11 cellular contexts compared by ENCODE assay signal in the genomic region with DNA sequence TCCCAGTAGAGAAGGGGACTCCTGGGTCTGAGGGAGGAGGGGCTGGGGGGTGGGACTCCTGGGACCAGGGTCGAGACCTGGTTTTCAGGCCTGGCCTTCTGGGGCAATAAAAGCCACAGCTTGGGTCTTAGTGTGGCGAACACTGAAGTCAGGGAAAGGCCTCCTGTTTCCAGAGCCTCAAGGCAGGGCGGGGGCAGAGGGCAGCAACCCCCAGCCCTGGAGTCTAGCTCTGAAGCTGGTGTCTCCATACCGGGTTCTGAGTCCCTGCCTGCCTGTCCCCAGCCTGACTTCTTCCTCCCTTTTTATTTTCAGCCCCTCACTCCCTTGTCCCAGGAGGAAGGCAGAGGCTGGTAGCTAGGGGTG. TPM values are rescaled to one million over a fixed set of nuclear protein-coding genes. Genes with fewer than 3 reads are reported as not detected.
DNase-seq lines count a peak whose midpoint lies in the region; TF ChIP-seq lines count a peak whose summit lies in the region.
"Had no signal": no experiment of that assay in that cellular context is flagged by ENCODE, and none has a peak within 500 bp of the region (broad histone marks: within the 10 kb centered on the region; RNA-seq: fewer than 3 reads in every experiment).

No MANE protein-coding gene starts in this region.

- peaks cover 78% of the 10 kb centered on the region for H3K4me1 ChIP-seq in BLaER1
- peaks cover 22% of the 10 kb centered on the region for H3K4me1 ChIP-seq in HUES48 (ENCODE audit: control insufficient read depth, insufficient read depth, low read length)
- H3K4me1 ChIP-seq: prostate gland had no signal

- peaks cover 6% of the 10 kb centered on the region; the same call in 1 of the 2 replicates for H4K20me1 ChIP-seq in BLaER1

- H3K9me3 Mint-ChIP-seq in MCF 10A (ENCODE audit: unreplicated experiment), result no peaks in the 10 kb centered on the region
- H3K9me3 Mint-ChIP-seq in nephron, result no peaks in the 10 kb centered on the region

- peak overlapping the region; percentile 59 for H3K27ac ChIP-seq in BLaER1
- H3K27ac ChIP-seq in HUES48 (ENCODE audit: low read depth, low read length), result no peak overlapping the region
- H3K27ac ChIP-seq: heart left ventricle, lower lobe of right lung, prostate gland had no signal

- CTCF ChIA-PET in MCF 10A (lab: Yijun Ruan, JAX), result interaction anchor here (0.5 to 1.4 kb wide), 3 partner anchors 12 to 1287 kb away, joined by 3 to 4 read pairs (median 3); no protein-coding TSS in a partner anchor

- DNase-seq in MCF 10A (ENCODE audit: unreplicated experiment) (no peak), A172 (ENCODE audit: low spot score) (no peak), cerebellar nuclear complex (lab: John Stamatoyannopoulos, UW) (no peak), NCI-H1105 (lab: John Stamatoyannopoulos, UW) (no peak), NCI-H2029 (lab: John Stamatoyannopoulos, UW) (no peak)
- DNase-seq: heart left ventricle, lower lobe of right lung had no signal

- H3K4me3 Mint-ChIP-seq in MCF 10A (ENCODE audit: unreplicated experiment) (no peak overlapping the region), nephron (peak overlapping the region; percentile 85)

- intact Hi-C loops in MCF 10A (cut with micrococcal nuclease), result loop anchor here (5.0 kb wide), 2 partner anchors 61 to 94 kb away; no protein-coding TSS in a partner anchor

- peak overlapping the region; percentile 99 for H3K4me2 ChIP-seq in BLaER1

- POLR2A ChIA-PET in MCF 10A (lab: Yijun Ruan, JAX), result interaction anchor here (0.6 to 1.5 kb wide), 3 partner anchors 52 to 94 kb away, joined by 3 to 4 read pairs (median 4); no protein-coding TSS in a partner anchor

- TF ChIP-seq CTCF in MCF 10A (IDR thresholded peaks at IDR 0.05; ENCODE audit: unreplicated experiment) (no peak), nephron (IDR thresholded peaks at IDR 0.05; ENCODE audit: unreplicated experiment in 3 of 3) (no peak)

- H3K27me3 Mint-ChIP-seq in MCF 10A (ENCODE audit: insufficient read depth, unreplicated experiment) (peaks cover 22% of the 10 kb centered on the region), nephron (ENCODE audit: low read depth) (peaks cover 32% of the 10 kb centered on the region)

- peaks cover 51% of the 10 kb centered on the region for H3K27me3 ChIP-seq in BLaER1
- peaks cover 57% of the 10 kb centered on the region for H3K27me3 ChIP-seq in HUES48 (ENCODE audit: control insufficient read depth, insufficient read depth, low read length)

- H3K36me3 Mint-ChIP-seq in MCF 10A (ENCODE audit: insufficient read depth, unreplicated experiment) (peaks cover 14% of the 10 kb centered on the region), nephron (ENCODE audit: low read depth) (peaks cover 7% of the 10 kb centered on the region)

- H3K4me3 ChIP-seq in BLaER1, result peak overlapping the region; percentile 64
- peak overlapping the region; percentile 60 for H3K4me3 ChIP-seq in HUES48 (ENCODE audit: low read depth, low read length)
- H3K4me3 ChIP-seq: lower lobe of right lung, prostate gland had no signal

- peaks cover 37% of the 10 kb centered on the region for H3K4me1 Mint-ChIP-seq in MCF 10A (ENCODE audit: insufficient read depth, unreplicated experiment)
- H3K4me1 Mint-ChIP-seq in nephron, result peaks cover 46% of the 10 kb centered on the region

- H3K36me3 ChIP-seq in BLaER1 (peaks cover 14% of the 10 kb centered on the region), HUES48 (ENCODE audit: control insufficient read depth, insufficient read depth, low read length) (peaks cover 14% of the 10 kb centered on the region)
- H3K36me3 ChIP-seq: prostate gland had no signal

- H3K9me3 ChIP-seq in BLaER1 (peaks cover under 1% of the 10 kb centered on the region; the same call in 1 of the 2 replicates), HUES48 (ENCODE audit: control insufficient read depth, insufficient read depth, low read length) (no peaks in the 10 kb centered on the region)
- H3K9me3 ChIP-seq: heart left ventricle, lower lobe of right lung, prostate gland had no signal

- peak overlapping the region; percentile 75 for H3K9ac ChIP-seq in BLaER1
- H3K9ac ChIP-seq in HUES48 (ENCODE audit: low read depth, low read length), result no peak overlapping the region

- no TSS peak for BruUV-seq in MCF 10A (replicated peaks; lab: Mats Ljungman, UMichigan)

- H3K27ac Mint-ChIP-seq in MCF 10A (ENCODE audit: low read depth, unreplicated experiment) (peak overlapping the region; percentile 67), nephron (peak overlapping the region in 1 of 3 experiments; percentile 63)

RNA-seq across cellular contexts. Expression of a gene that starts 0.3 kb away (rescaled TPM):
- 0.35 and 0.39 TPM in 2 replicates for total RNA-seq in MCF 10A (2022)
- not detected in 2 replicates for total RNA-seq in A172 (2014; rRNA removed; shearing (Covaris generic))

RNA-seq across cellular contexts. Expression of a gene that starts 1.8 kb away (rescaled TPM):
- total RNA-seq in MCF 10A (2022), result 113 and 134 TPM in 2 replicates
- total RNA-seq in A172 (2014; rRNA removed; shearing (Covaris generic)), result 64.2 and 71.5 TPM in 2 replicates

RNA-seq across cellular contexts. Expression of a gene that starts 29.0 kb away (rescaled TPM):
- not detected in 2 replicates for total RNA-seq in MCF 10A (2022)
- total RNA-seq in A172 (2014; rRNA removed; shearing (Covaris generic)), result not detected in 2 replicates
- total RNA-seq: heart left ventricle, lower lobe of right lung had no signal

RNA-seq across cellular contexts. Expression of a gene that starts 29.4 kb away (rescaled TPM):
- 6.0 and 7.6 TPM in 2 replicates for total RNA-seq in MCF 10A (2022)
- 1.8 and 2.5 TPM in 2 replicates for total RNA-seq in A172 (2014; rRNA removed; shearing (Covaris generic))

RNA-seq across cellular contexts. Expression of a gene that starts 52.6 kb away (rescaled TPM):
- total RNA-seq in MCF 10A (2022), result 45.1 and 55.8 TPM in 2 replicates
- 38.9 and 55.4 TPM in 2 replicates for total RNA-seq in A172 (2014; rRNA removed; shearing (Covaris generic))
